Comparison of ENCODE assay signal across 14 cellular contexts in the genomic region with DNA sequence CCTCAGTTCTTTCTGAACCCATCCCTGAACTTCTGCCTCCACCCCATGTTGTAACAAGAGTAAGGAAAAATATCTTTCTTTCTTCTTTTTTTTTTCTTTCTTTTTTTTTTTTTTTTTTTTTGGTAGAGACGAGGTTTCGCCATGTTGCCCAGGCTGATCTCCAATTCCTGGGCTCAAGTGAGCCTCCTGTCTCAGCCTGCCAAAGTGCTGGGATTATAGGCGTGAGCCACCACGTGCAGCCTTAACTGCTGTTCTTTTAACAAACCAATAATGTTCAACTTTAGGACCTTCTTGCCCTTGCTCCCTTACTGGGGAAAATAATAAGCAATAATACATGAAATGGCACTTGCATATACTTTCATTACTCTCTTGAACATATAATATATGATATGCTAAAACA. TPM values are rescaled to one million over a fixed set of nuclear protein-coding genes. Genes with fewer than 3 reads are reported as not detected.
DNase-seq lines count a peak whose midpoint lies in the region; ATAC-seq and TF ChIP-seq lines count a peak whose summit lies in the region.
"Had no signal": no experiment of that assay in that cellular context is flagged by ENCODE, and none has a peak within 500 bp of the region (broad histone marks: within the 10 kb centered on the region; RNA-seq: fewer than 3 reads in every experiment).

No MANE protein-coding gene starts in this region.

- DNase-seq in left ventricle myocardium inferior (no peak), Right ventricle myocardium superior (no peak), thyroid gland (peak; percentile 59 to 72), NOMO-1 treated with DMSO at 0.1 percent for 48 hours (lab: John Stamatoyannopoulos, UW; ENCODE audit: unreplicated experiment) (no peak), left lobe of liver (ENCODE audit: low spot score) (no peak)
- no peak for DNase-seq in activated naive CD8-positive, alpha-beta T cell treated with anti-CD3 and anti-CD28 coated beads, Interleukin-2, amount 50 U/mL, for 24 hours
- no peak for DNase-seq in central memory CD4-positive, alpha-beta T cell
- DNase-seq: activated CD4-positive, alpha-beta T cell treated with anti-CD3 and anti-CD28 coated beads, Interleukin-2, amount 50 U/mL, for 1 hour; GF-D8; left cardiac atrium; NCI-H2029 had no signal

- no peaks in the 10 kb centered on the region for H3K27me3 ChIP-seq in left ventricle myocardium inferior (ENCODE audit: low read depth)
- no peaks in the 10 kb centered on the region for H3K27me3 ChIP-seq in thyroid gland

- ATAC-seq in Right ventricle myocardium superior (ENCODE audit: poor library complexity) (no peak), HG03103 (IDR thresholded peaks at IDR 0.05; ENCODE audit: low read depth, unreplicated experiment) (peak; percentile 3), left lobe of liver (no peak)
- ATAC-seq in activated naive CD8-positive, alpha-beta T cell treated with anti-CD3 and anti-CD28 coated beads, Interleukin-2, amount 50 U/mL, for 24 hours = no peak

- peak overlapping the region; percentile 45 for H3K4me3 Mint-ChIP-seq in activated naive CD8-positive, alpha-beta T cell treated with anti-CD3 and anti-CD28 coated beads, Interleukin-2, amount 50 U/mL, for 24 hours
- H3K4me3 Mint-ChIP-seq: neural crest cell had no signal

- H3K4me1 Mint-ChIP-seq in activated naive CD8-positive, alpha-beta T cell treated with anti-CD3 and anti-CD28 coated beads, Interleukin-2, amount 50 U/mL, for 24 hours = peaks cover 92% of the 10 kb centered on the region
- H3K4me1 Mint-ChIP-seq: neural crest cell had no signal

- peak overlapping the region; percentile 77 for H3K27ac ChIP-seq in left ventricle myocardium inferior (replicated peaks)
- peak overlapping the region; percentile 36 to 67 (median 63) for H3K27ac ChIP-seq in thyroid gland
- H3K27ac ChIP-seq: KMS-11 had no signal

- intact Hi-C loops in left ventricle myocardium inferior (cut with micrococcal nuclease) (no loop called here), Right ventricle myocardium superior (cut with DNase I) (no loop called here), thyroid gland (cut with DNase I) (no loop called here)

- TF ChIP-seq CTCF in left ventricle myocardium inferior (IDR thresholded peaks at IDR 0.05; ENCODE audit: borderline replicate concordance) (no peak), thyroid gland (IDR thresholded peaks at IDR 0.05) (no peak)

- H3K4me3 ChIP-seq in left ventricle myocardium inferior = no peak overlapping the region
- no peak overlapping the region for H3K4me3 ChIP-seq in thyroid gland (replicated peaks in 1 of 3)

- H3K9me3 Mint-ChIP-seq in activated naive CD8-positive, alpha-beta T cell treated with anti-CD3 and anti-CD28 coated beads, Interleukin-2, amount 50 U/mL, for 24 hours = no peaks in the 10 kb centered on the region
- H3K9me3 Mint-ChIP-seq: neural crest cell had no signal

- no peaks in the 10 kb centered on the region for H3K27me3 Mint-ChIP-seq in activated naive CD8-positive, alpha-beta T cell treated with anti-CD3 and anti-CD28 coated beads, Interleukin-2, amount 50 U/mL, for 24 hours

- peaks cover 42% of the 10 kb centered on the region for H3K36me3 Mint-ChIP-seq in activated naive CD8-positive, alpha-beta T cell treated with anti-CD3 and anti-CD28 coated beads, Interleukin-2, amount 50 U/mL, for 24 hours (ENCODE audit: low read depth)

- peaks cover 4% of the 10 kb centered on the region for H3K36me3 ChIP-seq in left ventricle myocardium inferior
- no peaks in the 10 kb centered on the region for H3K36me3 ChIP-seq in thyroid gland

- peak overlapping the region; percentile 91 for H3K27ac Mint-ChIP-seq in activated naive CD8-positive, alpha-beta T cell treated with anti-CD3 and anti-CD28 coated beads, Interleukin-2, amount 50 U/mL, for 24 hours

- 26 to 30% methylated on average over 4 of the region's 4 CpGs for whole genome bisulfite sequencing in thyroid gland, 2 donors

- H3K9me3 ChIP-seq in left ventricle myocardium inferior (replicated peaks) (no peaks in the 10 kb centered on the region), thyroid gland (no peaks in the 10 kb centered on the region)

- peaks cover 60% of the 10 kb centered on the region for H3K4me1 ChIP-seq in left ventricle myocardium inferior
- peaks cover 22 to 36% of the 10 kb centered on the region in 2 donors for H3K4me1 ChIP-seq in thyroid gland

- no peak for TF ChIP-seq POLR2A in thyroid gland (IDR thresholded peaks at IDR 0.05)

RNA-seq across cellular contexts. Expression of a gene that starts 19.7 kb away (rescaled TPM):
- total RNA-seq in left ventricle myocardium inferior = 1.7 TPM
- total RNA-seq in Right ventricle myocardium superior = 1.6 TPM
- 1 to 10 TPM; 2.5 to 9.7 (median 5.1) TPM for total RNA-seq in thyroid gland
- total RNA-seq in left lobe of liver = 0.70 TPM
- total RNA-seq: neural crest cell had no signal

RNA-seq across cellular contexts. Expression of a gene that starts 29.4 kb away (rescaled TPM):
- total RNA-seq in left ventricle myocardium inferior (not detected), Right ventricle myocardium superior (not detected), thyroid gland (under 1 TPM in 2 of 4 donors, not detected in 2; 0.27 to 0.96 TPM), left lobe of liver (0.15 TPM)
- total RNA-seq: left cardiac atrium, neural crest cell had no signal

Comparison
In these comparisons a context has a peak if more than half of its experiments do, and no peak if none do; other contexts are left out.
1. DNase-seq: peak in thyroid gland (2 of 2); none in left ventricle myocardium inferior (single experiment), Right ventricle myocardium superior (single experiment), activated naive CD8-positive, alpha-beta T cell treated with anti-CD3 and anti-CD28 coated beads, Interleukin-2, amount 50 U/mL, for 24 hours (single experiment), NOMO-1 treated with DMSO at 0.1 percent for 48 hours (single experiment), left lobe of liver (single experiment) and central memory CD4-positive, alpha-beta T cell (single experiment).